In the genomic region with DNA sequence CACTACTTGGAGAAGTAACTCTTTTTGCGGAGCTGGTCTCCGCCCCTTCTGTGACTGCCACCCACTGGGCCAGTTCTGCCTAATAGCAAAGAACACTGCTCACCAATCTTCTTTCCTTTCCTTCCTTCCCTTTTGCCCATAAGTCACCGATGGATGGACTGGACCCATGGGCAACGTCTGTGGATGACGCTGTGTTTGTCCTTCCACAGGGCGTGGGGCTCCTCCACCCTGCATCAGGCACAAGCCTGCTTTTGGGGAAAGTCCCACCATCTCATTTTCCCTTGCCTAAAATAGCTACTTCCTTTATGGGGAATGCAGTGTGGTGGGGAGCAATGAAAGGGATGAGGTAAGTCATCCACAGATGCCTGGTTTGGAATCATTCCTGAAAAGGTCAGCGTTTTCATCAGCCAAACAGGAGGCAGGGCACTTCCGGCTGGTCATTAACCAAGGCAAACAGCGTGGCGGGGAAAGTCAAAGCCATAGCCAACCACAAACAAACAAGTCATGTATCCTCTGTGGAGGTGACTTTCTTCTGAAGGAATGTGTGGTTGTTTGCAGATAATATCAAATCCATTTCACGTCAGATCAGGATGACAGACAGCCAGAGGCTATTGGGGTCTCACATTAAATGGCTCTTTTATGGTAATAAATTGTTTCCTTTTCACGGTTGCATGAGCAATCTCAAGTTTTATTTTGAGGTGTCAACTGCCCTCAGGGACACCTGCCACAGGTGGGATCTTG, we compare ENCODE assay signal across 9 cellular contexts. TPM values are rescaled to one million over a fixed set of nuclear protein-coding genes. Genes with fewer than 3 reads are reported as not detected.
DNase-seq lines count a peak whose midpoint lies in the region; TF ChIP-seq lines count a peak whose summit lies in the region.
"Had no signal": no experiment of that assay in that cellular context is flagged by ENCODE, and none has a peak within 500 bp of the region (broad histone marks: within the 10 kb centered on the region; RNA-seq: fewer than 3 reads in every experiment).

No MANE protein-coding gene starts in this region.

- H3K9me3 Mint-ChIP-seq in HFFc6, result no peaks in the 10 kb centered on the region
- no peaks in the 10 kb centered on the region for H3K9me3 Mint-ChIP-seq in mesothelial cell of epicardium

- H3K79me2 ChIP-seq in hepatocyte, result no peaks in the 10 kb centered on the region

- no peaks in the 10 kb centered on the region for H3K9me2 ChIP-seq in hepatocyte (replicated peaks; ENCODE audit: insufficient read depth)

- H3K36me3 Mint-ChIP-seq in HFFc6 (ENCODE audit: low read depth) (no peaks in the 10 kb centered on the region; the same call in 1 of the 2 replicates), mesothelial cell of epicardium (no peaks in the 10 kb centered on the region)

- no peaks in the 10 kb centered on the region for H4K20me1 ChIP-seq in hepatocyte (ENCODE audit: insufficient read depth, poor library complexity, severe bottlenecking)

- H3K4me2 ChIP-seq in hepatocyte, result peak overlapping the region; percentile 33

- H3K27me3 ChIP-seq in hepatocyte, result no peaks in the 10 kb centered on the region
- no peaks in the 10 kb centered on the region for H3K27me3 ChIP-seq in transverse colon
- H3K27me3 ChIP-seq in BE2C, result no peaks in the 10 kb centered on the region

- TF ChIP-seq CTCF in HFFc6 (IDR thresholded peaks at IDR 0.05) (no peak), hepatocyte (IDR thresholded peaks at IDR 0.05; ENCODE audit: poor library complexity) (no peak), transverse colon (IDR thresholded peaks at IDR 0.05) (no peak), mesothelial cell of epicardium (IDR thresholded peaks at IDR 0.05; ENCODE audit: unreplicated experiment) (no peak), BE2C (IDR thresholded peaks at IDR 0.05; ENCODE audit: low read depth, low read length) (no peak)

- H3K27ac ChIP-seq in hepatocyte (peak overlapping the region; percentile 83), transverse colon (peak overlapping the region in 3 of 4 donors; percentile 11 to 43 (median 12))

- H3K4me1 ChIP-seq in hepatocyte (ENCODE audit: insufficient read depth), result no peaks in the 10 kb centered on the region
- H3K4me1 ChIP-seq in transverse colon, result peaks cover 0 to 10% (median 5%) of the 10 kb centered on the region in 4 donors
- no peaks in the 10 kb centered on the region for H3K4me1 ChIP-seq in BE2C

- H3K4me3 Mint-ChIP-seq in HFFc6 (peak overlapping the region; percentile 64), mesothelial cell of epicardium (no peak overlapping the region)

- H3K4me1 Mint-ChIP-seq in HFFc6 (ENCODE audit: low read depth) (peaks cover 37% of the 10 kb centered on the region), mesothelial cell of epicardium (peaks cover 1% of the 10 kb centered on the region)

- 63% methylated on average over 12 of the region's 12 CpGs for WGBS in hepatocyte (ENCODE audit: low lambda C conversion rate, missing lambda C conversion rate)
- 26 to 38% methylated on average over 8 to 12 of the region's 12 CpGs for WGBS in transverse colon (ENCODE audit: low coverage in 1 of 2), 2 donors

- intact Hi-C loops in transverse colon (cut with DNase I; ENCODE audit: low total_unique reads), result no loop called here

- TF ChIP-seq EP300 in transverse colon (IDR thresholded peaks at IDR 0.05; ENCODE audit: low read depth), result no peak

- H3K4me3 ChIP-seq in hepatocyte, result no peak overlapping the region
- no peak overlapping the region for H3K4me3 ChIP-seq in transverse colon
- H3K4me3 ChIP-seq in BE2C (ENCODE audit: low read depth, low read length), result no peak overlapping the region
- H3K4me3 ChIP-seq: coronary artery had no signal

- DNase-seq in HFFc6, result peak; percentile 95
- DNase-seq in SW480 (ENCODE audit: low spot score), result peak; percentile 98
- DNase-seq in hepatocyte (ENCODE audit: low spot score), result peak; percentile 80
- DNase-seq in transverse colon, result peak; percentile 51
- no peak for DNase-seq in mesothelial cell of epicardium (ENCODE audit: low spot score in 2 of 2, unreplicated experiment in 2 of 2)
- DNase-seq in activated effector memory CD4-positive, alpha-beta T cell treated with anti-CD3 and anti-CD28 coated beads, Interleukin-2, amount 50 U/mL, for 16 hours, result no peak
- DNase-seq in BE2C, result no peak
- DNase-seq: SW 1271 had no signal

- no peaks in the 10 kb centered on the region for H3K36me3 ChIP-seq in hepatocyte (replicated peaks; ENCODE audit: insufficient read depth, low read depth)
- H3K36me3 ChIP-seq in transverse colon, result no peaks in the 10 kb centered on the region
- H3K36me3 ChIP-seq in BE2C, result no peaks in the 10 kb centered on the region

- in situ Hi-C loops in transverse colon (cut with MboI; ENCODE audit: low pct_ligation_motif_present in 1 of 4, low pct_unique_long_range_greater_than_20kb in 1 of 4, low sequenced_read_pairs in 3 of 4), result no loop called here

- peaks cover 26% of the 10 kb centered on the region for H3K27me3 Mint-ChIP-seq in HFFc6 (ENCODE audit: insufficient read depth)
- H3K27me3 Mint-ChIP-seq in mesothelial cell of epicardium (ENCODE audit: low read depth), result peaks cover 1% of the 10 kb centered on the region

- TF ChIP-seq POLR2A in transverse colon (IDR thresholded peaks at IDR 0.05), result no peak

- no peaks in the 10 kb centered on the region for H3K9me3 ChIP-seq in hepatocyte (ENCODE audit: low read depth)
- no peaks in the 10 kb centered on the region for H3K9me3 ChIP-seq in transverse colon
- H3K9me3 ChIP-seq in BE2C, result no peaks in the 10 kb centered on the region

- H3K27ac Mint-ChIP-seq in HFFc6 (peak overlapping the region; percentile 82), mesothelial cell of epicardium (no peak overlapping the region)

- no peak overlapping the region for H2AFZ ChIP-seq in hepatocyte

RNA-seq across cellular contexts. Expression of gene MED9, which starts 30.7 kb away (rescaled TPM):
- 1 to 10 TPM; 7.0 to 9.0 (median 7.9) TPM for total RNA-seq in HFFc6 (2021; fragmentation: NEBNext Ultra II Directional; extraction: Animal tissue kit (Norgen Biotek cat#: 25700))
- total RNA-seq in hepatocyte, result 17.3 and 19.7 TPM in 2 replicates
- 17.1 and 21.1 TPM in 2 replicates for polyA plus RNA-seq in hepatocyte
- 10 to 100 TPM; 15.0 to 90.0 (median 25.2) TPM for total RNA-seq in transverse colon
- 17.9 to 20.1 TPM (median 18.9 TPM) in 3 replicates for total RNA-seq in mesothelial cell of epicardium
- 11.4 TPM for polyA plus RNA-seq in BE2C (2012; ENCODE audit: insufficient read depth, insufficient read length, low read depth)

RNA-seq across cellular contexts. Expression of gene RASD1, which starts 50.1 kb away (rescaled TPM):
- total RNA-seq in HFFc6 (2021; fragmentation: NEBNext Ultra II Directional; extraction: Animal tissue kit (Norgen Biotek cat#: 25700)), result 1 to 10 TPM in 1 of 6 experiments, under 1 TPM in 5; 0.17 to 1.1 (median 0.43) TPM
- total RNA-seq in hepatocyte (23.5 and 24.0 TPM in 2 replicates), transverse colon (10 to 100 TPM; 23.5 to 83.8 (median 61.3) TPM), mesothelial cell of epicardium (1.9 to 2.8 TPM (median 2.1 TPM) in 3 replicates)
- 44.8 and 46.9 TPM in 2 replicates for polyA plus RNA-seq in hepatocyte
- 0.42 TPM for polyA plus RNA-seq in BE2C (2012; ENCODE audit: insufficient read depth, insufficient read length, low read depth)

Comparison
In these comparisons a context has a peak if more than half of its experiments do, and no peak if none do; other contexts are left out.
1. DNase-seq: peak in HFFc6 (single experiment), SW480 (single experiment), hepatocyte (single experiment) and transverse colon (single experiment); none in mesothelial cell of epicardium (0 of 2), activated effector memory CD4-positive, alpha-beta T cell treated with anti-CD3 and anti-CD28 coated beads, Interleukin-2, amount 50 U/mL, for 16 hours (single experiment) and BE2C (single experiment).